In the genomic region with DNA sequence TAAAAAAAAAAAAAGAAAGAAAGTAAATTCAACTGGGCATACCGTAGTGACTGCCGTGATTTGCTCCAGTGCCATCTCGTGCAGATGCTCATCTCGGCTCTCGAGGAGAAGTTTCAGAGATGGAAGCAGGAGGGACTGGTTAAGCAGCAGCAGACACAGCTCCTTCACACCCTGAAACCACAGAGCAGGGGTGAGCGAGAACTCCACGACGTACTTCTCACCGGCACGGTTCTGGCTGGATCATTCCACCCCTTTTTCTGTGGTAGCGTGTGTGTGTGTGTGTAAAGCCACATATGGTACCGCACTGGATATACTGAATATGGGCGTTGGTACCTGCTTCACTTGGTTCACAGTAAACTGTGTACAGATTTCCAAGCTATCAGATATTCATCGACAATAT, we compare ENCODE assay signal across 20 cellular contexts.
"Had no signal": no experiment of that assay in that cellular context is flagged by ENCODE, and none has a peak within 500 bp of the region (broad histone marks: within the 10 kb centered on the region; RNA-seq: fewer than 3 reads in every experiment).

No MANE protein-coding gene starts in this region.

- H3K27ac ChIP-seq: dorsolateral prefrontal cortex, epithelial cell of prostate, foreskin keratinocyte, lower lobe of right lung, transverse colon, vagina, WERI-Rb-1 had no signal

- ATAC-seq: foreskin keratinocyte, lower lobe of right lung, sciatic nerve had no signal

- H3K9me3 ChIP-seq: lower lobe of right lung, transverse colon, vagina had no signal

- H3K4me1 ChIP-seq: lower lobe of right lung, transverse colon, vagina had no signal

- H3K27me3 Mint-ChIP-seq: activated naive CD8-positive, alpha-beta T cell treated with anti-CD3 and anti-CD28 coated beads for 36 hours had no signal

- DNase-seq: activated CD4-positive, alpha-beta T cell treated with anti-CD3 and anti-CD28 coated beads, Interleukin-2, amount 50 U/mL, for 4 hours; activated naive CD8-positive, alpha-beta T cell treated with anti-CD3 and anti-CD28 coated beads for 36 hours; activated T-cell treated with anti-CD3 and anti-CD28 coated beads for 4 hours; amygdala; dorsolateral prefrontal cortex; endodermal cell; foreskin keratinocyte; glutamatergic neuron; hippocampal formation; lower lobe of right lung; nucleus accumbens; transverse colon; WERI-Rb-1 had no signal

- H3K27me3 ChIP-seq: dorsolateral prefrontal cortex, foreskin keratinocyte, transverse colon, vagina had no signal

- H3K9me3 Mint-ChIP-seq: activated naive CD8-positive, alpha-beta T cell treated with anti-CD3 and anti-CD28 coated beads for 36 hours; endodermal cell; nephron; stimulated activated naive CD8-positive, alpha-beta T cell treated with anti-CD3 and anti-CD28 coated beads, Interleukin-15, Interleukin-2, amounts not matched to agents 100 ng/mL and 50 ng/mL, for 24 hours; T-helper 1 cell treated with Interleukin-12 subunit alpha and Interleukin-12 subunit beta and Interleukin-4 antibody, amounts not matched to agents 30 μg/mL and 1 μg/mL, for 36 hours had no signal

- H3K27ac Mint-ChIP-seq: activated naive CD8-positive, alpha-beta T cell treated with anti-CD3 and anti-CD28 coated beads for 36 hours; endodermal cell; nephron; stimulated activated naive CD8-positive, alpha-beta T cell treated with anti-CD3 and anti-CD28 coated beads, Interleukin-15, Interleukin-2, amounts not matched to agents 100 ng/mL and 50 ng/mL, for 24 hours; T-helper 1 cell treated with Interleukin-12 subunit alpha and Interleukin-12 subunit beta and Interleukin-4 antibody, amounts not matched to agents 30 μg/mL and 1 μg/mL, for 36 hours had no signal

- H3K4me3 ChIP-seq: dorsolateral prefrontal cortex, lower lobe of right lung, smooth muscle cell, transverse colon, vagina had no signal

- H3K36me3 ChIP-seq: transverse colon, vagina, WERI-Rb-1 had no signal

- H3K4me3 Mint-ChIP-seq: activated naive CD8-positive, alpha-beta T cell treated with anti-CD3 and anti-CD28 coated beads for 36 hours; endodermal cell; nephron; stimulated activated naive CD8-positive, alpha-beta T cell treated with anti-CD3 and anti-CD28 coated beads, Interleukin-15, Interleukin-2, amounts not matched to agents 100 ng/mL and 50 ng/mL, for 24 hours; T-helper 1 cell treated with Interleukin-12 subunit alpha and Interleukin-12 subunit beta and Interleukin-4 antibody, amounts not matched to agents 30 μg/mL and 1 μg/mL, for 36 hours had no signal
